In the genomic region with DNA sequence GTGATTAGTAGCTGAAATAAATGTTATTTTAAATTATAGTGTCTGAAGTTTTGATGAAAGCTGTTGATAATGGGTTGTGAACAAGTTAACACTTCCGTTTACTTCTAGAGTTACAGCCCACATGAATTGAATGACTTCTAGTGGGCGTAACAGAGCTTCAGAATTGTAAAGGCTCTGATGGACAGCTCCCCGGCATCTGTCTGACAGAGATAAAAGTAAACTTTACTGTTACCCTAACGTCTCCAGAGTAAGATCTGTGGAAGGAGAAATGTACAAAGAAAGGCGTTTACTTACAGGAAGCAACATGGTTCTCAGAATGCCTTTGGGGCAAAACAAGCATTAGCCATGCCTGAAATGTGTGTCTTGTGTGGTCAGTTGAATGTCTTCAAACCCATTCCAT, we compare ENCODE assay signal across 1 cellular context.
TF ChIP-seq lines count a peak whose summit lies in the region.

No MANE protein-coding gene starts in this region.

TF ChIP-seq in K562, 482 proteins besides CTCF, POLR2A, EP300 and RAD21 (continued from another document):
- TF ChIP-seq, protein P1, sequence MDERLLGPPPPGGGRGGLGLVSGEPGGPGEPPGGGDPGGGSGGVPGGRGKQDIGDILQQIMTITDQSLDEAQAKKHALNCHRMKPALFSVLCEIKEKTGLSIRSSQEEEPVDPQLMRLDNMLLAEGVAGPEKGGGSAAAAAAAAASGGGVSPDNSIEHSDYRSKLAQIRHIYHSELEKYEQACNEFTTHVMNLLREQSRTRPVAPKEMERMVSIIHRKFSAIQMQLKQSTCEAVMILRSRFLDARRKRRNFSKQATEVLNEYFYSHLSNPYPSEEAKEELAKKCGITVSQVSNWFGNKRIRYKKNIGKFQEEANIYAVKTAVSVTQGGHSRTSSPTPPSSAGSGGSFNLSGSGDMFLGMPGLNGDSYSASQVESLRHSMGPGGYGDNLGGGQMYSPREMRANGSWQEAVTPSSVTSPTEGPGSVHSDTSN (CRISPR knock-in tag; IDR thresholded peaks at IDR 0.05; ENCODE audit: low read depth): no peak
- TF ChIP-seq, protein P1 (tag; conservative IDR thresholded peaks at IDR 0.05; ENCODE audit: low read depth): peak; percentile 61
- TF ChIP-seq SMARCA4 (IDR thresholded peaks at IDR 0.05): peak; percentile 36; the same call in 1 of the 2 replicates
- TF ChIP-seq STAT5A (IDR thresholded peaks at IDR 0.05; ENCODE audit: borderline replicate concordance, low read length): 0 out of 2 replicates have a peak, but pooled peaks have one; percentile 30
- TF ChIP-seq, protein P2, sequence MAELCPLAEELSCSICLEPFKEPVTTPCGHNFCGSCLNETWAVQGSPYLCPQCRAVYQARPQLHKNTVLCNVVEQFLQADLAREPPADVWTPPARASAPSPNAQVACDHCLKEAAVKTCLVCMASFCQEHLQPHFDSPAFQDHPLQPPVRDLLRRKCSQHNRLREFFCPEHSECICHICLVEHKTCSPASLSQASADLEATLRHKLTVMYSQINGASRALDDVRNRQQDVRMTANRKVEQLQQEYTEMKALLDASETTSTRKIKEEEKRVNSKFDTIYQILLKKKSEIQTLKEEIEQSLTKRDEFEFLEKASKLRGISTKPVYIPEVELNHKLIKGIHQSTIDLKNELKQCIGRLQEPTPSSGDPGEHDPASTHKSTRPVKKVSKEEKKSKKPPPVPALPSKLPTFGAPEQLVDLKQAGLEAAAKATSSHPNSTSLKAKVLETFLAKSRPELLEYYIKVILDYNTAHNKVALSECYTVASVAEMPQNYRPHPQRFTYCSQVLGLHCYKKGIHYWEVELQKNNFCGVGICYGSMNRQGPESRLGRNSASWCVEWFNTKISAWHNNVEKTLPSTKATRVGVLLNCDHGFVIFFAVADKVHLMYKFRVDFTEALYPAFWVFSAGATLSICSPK (IDR thresholded peaks at IDR 0.05; ENCODE audit: borderline replicate concordance): no peak
